10 cellular contexts compared by ENCODE assay signal in the genomic region with DNA sequence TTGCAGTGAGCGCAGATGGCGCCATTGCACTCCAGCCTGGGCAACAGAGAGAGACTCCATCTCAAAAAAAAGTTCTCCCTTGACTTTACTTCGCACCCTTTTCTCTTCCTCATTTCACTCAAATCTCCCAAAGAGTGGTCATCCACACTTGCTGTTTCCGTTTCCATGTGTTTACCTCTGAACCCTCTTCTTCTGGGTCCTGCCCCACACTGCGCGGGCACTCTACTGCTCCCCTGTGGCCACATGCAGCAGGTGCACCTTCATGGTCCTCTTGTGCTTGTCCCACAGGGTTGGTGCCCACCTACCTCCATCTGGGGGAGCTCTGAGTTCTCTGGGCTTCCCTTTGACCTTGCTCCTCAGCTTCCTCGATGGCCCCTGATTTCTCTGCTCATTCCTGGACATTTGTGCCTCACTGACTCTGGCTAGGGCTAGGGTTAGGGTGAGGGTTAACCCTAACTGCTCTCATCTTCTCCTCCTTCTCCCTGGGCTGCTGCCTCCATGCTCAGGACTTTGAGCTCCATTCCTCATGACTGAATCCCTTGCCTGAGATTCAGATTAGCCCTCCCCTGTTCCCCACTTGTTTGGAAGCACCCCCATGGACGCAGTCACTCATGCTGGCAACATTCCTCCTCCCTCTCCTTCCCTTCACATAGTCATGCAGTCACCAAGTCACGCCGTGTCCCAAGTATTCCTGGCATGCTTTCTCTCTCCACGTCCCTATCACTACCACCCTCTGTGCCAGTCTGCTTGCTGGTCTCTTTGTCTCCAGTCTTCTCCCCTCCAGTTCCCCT. TPM values are rescaled to one million over a fixed set of nuclear protein-coding genes. Genes with fewer than 3 reads are reported as not detected.
DNase-seq lines count a peak whose midpoint lies in the region; ATAC-seq and TF ChIP-seq lines count a peak whose summit lies in the region.
"Had no signal": no experiment of that assay in that cellular context is flagged by ENCODE, and none has a peak within 500 bp of the region (broad histone marks: within the 10 kb centered on the region; RNA-seq: fewer than 3 reads in every experiment).

No MANE protein-coding gene starts in this region.

- H4K20me1 ChIP-seq in SK-N-SH (ENCODE audit: insufficient read depth), result no peaks in the 10 kb centered on the region
- no peaks in the 10 kb centered on the region for H4K20me1 ChIP-seq in OCI-LY7 (ENCODE audit: insufficient read depth, low read length)

- no peak overlapping the region for H2AFZ ChIP-seq in SK-N-SH (ENCODE audit: low read depth)
- no peak overlapping the region for H2AFZ ChIP-seq in OCI-LY7 (ENCODE audit: low read length)

- H3K9me2 ChIP-seq in SK-N-SH, result no peaks in the 10 kb centered on the region
- H3K9me2 ChIP-seq in OCI-LY7 (ENCODE audit: insufficient read depth, low read length), result no peaks in the 10 kb centered on the region

- H3K27me3 Mint-ChIP-seq in CD4-positive, alpha-beta T cell, result peaks cover 19% of the 10 kb centered on the region

- H3F3A ChIP-seq in SK-N-SH (replicated peaks; ENCODE audit: insufficient read depth), result peaks cover 18% of the 10 kb centered on the region

- no peak overlapping the region for H3K4me3 Mint-ChIP-seq in CD4-positive, alpha-beta T cell
- H3K4me3 Mint-ChIP-seq: CD4-positive, alpha-beta memory T cell had no signal

- H3K27me3 ChIP-seq in SK-N-SH (ENCODE audit: insufficient read depth), result no peaks in the 10 kb centered on the region
- H3K27me3 ChIP-seq in CD4-positive, alpha-beta T cell (ENCODE audit: control insufficient read depth, insufficient read depth, low read length), result no peaks in the 10 kb centered on the region

- H3K36me3 ChIP-seq in SK-N-SH (replicated peaks in 1 of 2; ENCODE audit: control insufficient read depth in 1 of 2, insufficient read depth in 2 of 2, low read length in 1 of 2) (no peaks in the 10 kb centered on the region), OCI-LY7 (ENCODE audit: insufficient read depth, low read length) (no peaks in the 10 kb centered on the region)

- TF ChIP-seq EP300 in SK-N-SH (IDR thresholded peaks at IDR 0.05; ENCODE audit: borderline replicate concordance in 1 of 2, low read depth in 1 of 2, low read length in 1 of 2), result no peak

- H3K4me1 ChIP-seq in SK-N-SH (ENCODE audit: control insufficient read depth in 1 of 2, insufficient read depth in 2 of 2, low read depth in 1 of 2, low read length in 1 of 2) (no peaks in the 10 kb centered on the region), OCI-LY7 (ENCODE audit: insufficient read depth, low read length, poor library complexity, severe bottlenecking) (no peaks in the 10 kb centered on the region)

- peak; percentile 38; the same call in 1 of the 2 replicates for TF ChIP-seq RAD21 in SK-N-SH (IDR thresholded peaks at IDR 0.05; ENCODE audit: low read length)

- TF ChIP-seq CTCF in SK-N-SH (IDR thresholded peaks at IDR 0.05) (peak; percentile 40; the same call in 1 of the 2 replicates), OCI-LY7 (conservative IDR thresholded peaks at IDR 0.05; ENCODE audit: low read length) (peak; percentile 73), foreskin fibroblast (IDR thresholded peaks at IDR 0.05; ENCODE audit: low read depth, low read length) (peak; percentile 17)
- TF ChIP-seq CTCF in CD4-positive, alpha-beta T cell (IDR thresholded peaks at IDR 0.05), result no peak

- POLR2A ChIA-PET in SK-N-SH (lab: Yijun Ruan, JAX), result no interaction called here
- POLR2A ChIA-PET in OCI-LY7 (lab: Charles Lee), result interaction anchor here (0.6 kb wide), 1 partner anchor 619 kb away, joined by 3 read pairs; no protein-coding TSS in a partner anchor
- POLR2A ChIA-PET in CD4-positive, alpha-beta T cell (lab: Charles Lee), result no interaction called here

- CTCF ChIA-PET in SK-N-SH (lab: Yijun Ruan, JAX), result interaction anchor here (0.6 to 1.6 kb wide), 6 partner anchors 10 to 79 kb away, joined by 3 to 12 read pairs (median 3); no protein-coding TSS in a partner anchor
- CTCF ChIA-PET in OCI-LY7 (lab: Charles Lee; ENCODE audit: unreplicated experiment), result no interaction called here
- CTCF ChIA-PET in CD4-positive, alpha-beta T cell (lab: Charles Lee), result no interaction called here

- H3K79me2 ChIP-seq in SK-N-SH (ENCODE audit: insufficient read depth) (no peaks in the 10 kb centered on the region), OCI-LY7 (ENCODE audit: insufficient read depth, low read depth, low read length) (no peaks in the 10 kb centered on the region)

- intact Hi-C loops in OCI-LY7 (cut with micrococcal nuclease; ENCODE audit: unreplicated experiment), result loop anchor here (2.0 kb wide), 1 partner anchor 77 kb away; no protein-coding TSS in a partner anchor
- intact Hi-C loops in CD4-positive, alpha-beta T cell (cut with DNase I, micrococcal nuclease), result no loop called here

- DNase-seq in SK-N-SH (peak; percentile 35), OCI-LY7 (ENCODE audit: low spot score) (peak; percentile 23), foreskin fibroblast (no peak)
- peak; percentile 9 for DNase-seq in stimulated activated naive CD8-positive, alpha-beta T cell treated with anti-CD3 and anti-CD28 coated beads, Interleukin-15, Interleukin-2, amounts not matched to agents 100 U/mL and 50 U/mL, for 24 hours
- no peak for DNase-seq in CD4-positive, alpha-beta T cell
- DNase-seq: CD4-positive, alpha-beta memory T cell; NCI-H1092 had no signal

- H3K4me3 ChIP-seq in SK-N-SH (ENCODE audit: low read depth in 2 of 2, low read length in 1 of 2), result no peak overlapping the region
- H3K4me3 ChIP-seq in OCI-LY7 (ENCODE audit: low read depth, low read length, poor library complexity, severe bottlenecking), result no peak overlapping the region
- no peak overlapping the region for H3K4me3 ChIP-seq in foreskin fibroblast (ENCODE audit: low read depth in 1 of 2, low read length in 2 of 2)

- ATAC-seq in SK-N-SH treated with all-trans-retinoic acid at 6 μM for 48 hours (no peak), GM21360 (IDR thresholded peaks at IDR 0.05; ENCODE audit: unreplicated experiment) (no peak), GM19452 (IDR thresholded peaks at IDR 0.05; ENCODE audit: unreplicated experiment) (no peak)
- peak; percentile 43 for ATAC-seq in stimulated activated naive CD8-positive, alpha-beta T cell treated with anti-CD3 and anti-CD28 coated beads, Interleukin-15, Interleukin-2, amounts not matched to agents 100 U/mL and 50 U/mL, for 24 hours
- ATAC-seq in CD4-positive, alpha-beta T cell (ENCODE audit: poor library complexity), result no peak

- H3K36me3 Mint-ChIP-seq in CD4-positive, alpha-beta T cell (ENCODE audit: low read depth), result peaks cover 6% of the 10 kb centered on the region
- H3K36me3 Mint-ChIP-seq: CD4-positive, alpha-beta memory T cell had no signal

- H3K9me3 ChIP-seq in SK-N-SH (peaks cover 10% of the 10 kb centered on the region), OCI-LY7 (ENCODE audit: low read length) (no peaks in the 10 kb centered on the region)
- H3K9me3 ChIP-seq in CD4-positive, alpha-beta T cell (ENCODE audit: control insufficient read depth, low read length), result no peaks in the 10 kb centered on the region

- H3K9me3 Mint-ChIP-seq in CD4-positive, alpha-beta T cell, result peaks cover 21% of the 10 kb centered on the region

- 78% methylated on average over 11 of the region's 11 CpGs for WGBS in SK-N-SH (ENCODE audit: low lambda C conversion rate)

- BruUV-seq in OCI-LY7 (replicated peaks; lab: Mats Ljungman, UMichigan), result no TSS peak

- H3K27ac ChIP-seq in SK-N-SH (ENCODE audit: low read depth in 2 of 2, low read length in 1 of 2) (no peak overlapping the region), OCI-LY7 (ENCODE audit: low read depth, low read length, poor library complexity, severe bottlenecking) (no peak overlapping the region)
- H3K27ac ChIP-seq in CD4-positive, alpha-beta T cell (ENCODE audit: low read depth, low read length), result no peak overlapping the region

- no peak overlapping the region for H3K9ac ChIP-seq in SK-N-SH

- H3K27ac Mint-ChIP-seq in CD4-positive, alpha-beta T cell, result no peak overlapping the region
- H3K27ac Mint-ChIP-seq: CD4-positive, alpha-beta memory T cell had no signal

- H3K4me1 Mint-ChIP-seq in CD4-positive, alpha-beta T cell (ENCODE audit: low read depth), result no peaks in the 10 kb centered on the region
- H3K4me1 Mint-ChIP-seq: CD4-positive, alpha-beta memory T cell had no signal

- H3K4me2 ChIP-seq in SK-N-SH, result no peak overlapping the region
- no peak overlapping the region for H3K4me2 ChIP-seq in OCI-LY7 (ENCODE audit: low read length)

TF ChIP-seq in SK-N-SH, 30 proteins besides CTCF, POLR2A, EP300 and RAD21:
- no peak for TF ChIP-seq MAX (IDR thresholded peaks at IDR 0.05; ENCODE audit: low read depth)
- no peak for TF ChIP-seq TCF12 (IDR thresholded peaks at IDR 0.05)
- peak; percentile 23; the same call in 1 of the 2 replicates for TF ChIP-seq SMC3 (IDR thresholded peaks at IDR 0.05; ENCODE audit: low read depth, low read length)

TF ChIP-seq in SK-N-SH treated with all-trans-retinoic acid at 6 μM for 48 hours, 23 proteins besides CTCF, POLR2A, EP300 and RAD21 (continues in another document):
- TF ChIP-seq TSHZ2 (CRISPR knock-in tag; IDR thresholded peaks at IDR 0.05), result no peak
- TF ChIP-seq CSDC2 (CRISPR knock-in tag; IDR thresholded peaks at IDR 0.05), result no peak
- no peak for TF ChIP-seq ZNF70 (CRISPR knock-in tag; IDR thresholded peaks at IDR 0.05)
- TF ChIP-seq BACH2 (CRISPR knock-in tag; IDR thresholded peaks at IDR 0.05; ENCODE audit: borderline replicate concordance), result no peak

RNA-seq across cellular contexts. Expression of gene KY, which starts 26.6 kb away (rescaled TPM):
- 1.9 and 2.4 TPM in 2 replicates for polyA plus RNA-seq in SK-N-SH (2012; rRNA removed)
- 1.2 and 1.4 TPM in 2 replicates for polyA plus RNA-seq in SK-N-SH (2012; cell fraction: cytosol; rRNA removed)
- 3.1 and 3.3 TPM in 2 replicates for polyA plus RNA-seq in SK-N-SH (2012; cell fraction: nucleus; rRNA removed)
- total RNA-seq in OCI-LY7 (2014; rRNA removed; shearing (Covaris generic)), result not detected in 2 replicates
- total RNA-seq in OCI-LY7 (2022), result not detected in 2 replicates
- total RNA-seq in CD4-positive, alpha-beta T cell, result not detected
- total RNA-seq: CD4-positive, alpha-beta memory T cell had no signal
- polyA plus RNA-seq: CD4-positive, alpha-beta memory T cell had no signal

Comparison
In these comparisons a context has a peak if more than half of its experiments do, and no peak if none do; other contexts are left out.
1. DNase-seq: peak in SK-N-SH (single experiment), OCI-LY7 (single experiment) and stimulated activated naive CD8-positive, alpha-beta T cell treated with anti-CD3 and anti-CD28 coated beads, Interleukin-15, Interleukin-2, amounts not matched to agents 100 U/mL and 50 U/mL, for 24 hours (single experiment); none in foreskin fibroblast (0 of 2) and CD4-positive, alpha-beta T cell (0 of 10).